8 cellular contexts compared by ENCODE assay signal in genomic region chr5:77491783-77492652, GRCh38. TPM values are rescaled to one million over a fixed set of nuclear protein-coding genes. Genes with fewer than 3 reads are reported as not detected.
DNase-seq lines count a peak whose midpoint lies in the region; ATAC-seq and TF ChIP-seq lines count a peak whose summit lies in the region.

Gene WDR41, minus strand, starts transcription at chr5:77492316. Its CDS starts 96 bp downstream, at chr5:77492220.

- H2AFZ ChIP-seq in osteoblast (ENCODE audit: low read length): peak within 1 kb of the TSS; percentile 96

- peaks cover 13% of the 10 kb centered on the region for H3K36me3 ChIP-seq in osteoblast (ENCODE audit: insufficient read depth, low read length)
- peaks cover 3% of the 10 kb centered on the region for H3K36me3 ChIP-seq in thoracic aorta

- H3K79me2 ChIP-seq in osteoblast (ENCODE audit: insufficient read depth, low read length): peaks cover 39% of the 10 kb centered on the region

- H3K27me3 ChIP-seq in osteoblast (ENCODE audit: insufficient read depth, low read length) (peaks cover 5% of the 10 kb centered on the region), thoracic aorta (replicated peaks; ENCODE audit: insufficient read depth) (no peaks in the 10 kb centered on the region)

- peak; percentile 63 for TF ChIP-seq POLR2A in GM10847 (IDR thresholded peaks at IDR 0.05; ENCODE audit: extremely low read depth, insufficient read length)

- peak within 1 kb of the TSS; percentile 79 to 84 for H3K27ac Mint-ChIP-seq in activated naive CD4-positive, alpha-beta T cell treated with anti-CD3 and anti-CD28 coated beads, Interleukin-2, amount 50 U/mL, for 72 hours

- TF ChIP-seq CTCF in osteoblast (IDR thresholded peaks at IDR 0.05; ENCODE audit: extremely low read depth, low read depth, low read length): peak; percentile 80
- peak; percentile 98 for TF ChIP-seq CTCF in thoracic aorta (IDR thresholded peaks at IDR 0.05)

- H3K4me1 ChIP-seq in osteoblast (ENCODE audit: insufficient read depth, low read length) (peaks cover 12% of the 10 kb centered on the region), thoracic aorta (ENCODE audit: control insufficient read depth in 1 of 2, low read depth in 2 of 2) (peaks cover 5 to 23% of the 10 kb centered on the region in 2 donors)

- no peaks in the 10 kb centered on the region for H3K9me3 Mint-ChIP-seq in activated naive CD4-positive, alpha-beta T cell treated with anti-CD3 and anti-CD28 coated beads, Interleukin-2, amount 50 U/mL, for 72 hours

- H4K20me1 ChIP-seq in osteoblast (ENCODE audit: insufficient read depth, low read length): peaks cover 4% of the 10 kb centered on the region

- peak; percentile 89 for ATAC-seq in HG02588 (IDR thresholded peaks at IDR 0.05; ENCODE audit: unreplicated experiment)
- ATAC-seq in activated naive CD4-positive, alpha-beta T cell treated with anti-CD3 and anti-CD28 coated beads, Interleukin-2, amount 50 U/mL, for 72 hours: peak; percentile 93 to 94
- peak; percentile 88 for ATAC-seq in thoracic aorta (ENCODE audit: insufficient number of reproducible peaks, low FRiP score, low read depth)

- no peaks in the 10 kb centered on the region for H3K9me3 ChIP-seq in osteoblast (ENCODE audit: low read depth, low read length)
- H3K9me3 ChIP-seq in thoracic aorta: no peaks in the 10 kb centered on the region

- peaks cover 0 to 6% of the 10 kb centered on the region in 2 donors for H3K36me3 Mint-ChIP-seq in activated naive CD4-positive, alpha-beta T cell treated with anti-CD3 and anti-CD28 coated beads, Interleukin-2, amount 50 U/mL, for 72 hours

- peak within 1 kb of the TSS; percentile 88 for H3K4me2 ChIP-seq in osteoblast (ENCODE audit: insufficient read depth, low read length)

- H3K4me3 ChIP-seq in osteoblast (ENCODE audit: insufficient read depth, low read length): peak within 1 kb of the TSS; percentile 93
- peak within 1 kb of the TSS; percentile 75 for H3K4me3 ChIP-seq in thoracic aorta

- H3K27ac ChIP-seq in osteoblast (ENCODE audit: low read depth, low read length): peak within 1 kb of the TSS; percentile 94
- H3K27ac ChIP-seq in thoracic aorta: peak within 1 kb of the TSS; percentile 89 to 94

- DNase-seq in NCI-H1048 (lab: John Stamatoyannopoulos, UW): peak; percentile 92
- DNase-seq in SKM-1 (lab: John Stamatoyannopoulos, UW; ENCODE audit: unreplicated experiment): peak; percentile 90
- peak; percentile 89 to 91 for DNase-seq in activated naive CD4-positive, alpha-beta T cell treated with anti-CD3 and anti-CD28 coated beads, Interleukin-2, amount 50 U/mL, for 72 hours (ENCODE audit: low spot score in 2 of 2)
- DNase-seq in glomerular visceral epithelial cell (ENCODE audit: extremely low spot score): peak; percentile 94
- DNase-seq in osteoblast (ENCODE audit: insufficient read length, low spot score, missing footprints): peak; percentile 97
- DNase-seq in thoracic aorta (ENCODE audit: low spot score): peak; percentile 77

RNA-seq across cellular contexts. Expression of gene WDR41, which starts in this region (rescaled TPM):
- 10 to 100 TPM; 10.2 to 28.9 TPM for total RNA-seq in activated naive CD4-positive, alpha-beta T cell treated with anti-CD3 and anti-CD28 coated beads, Interleukin-2, amount 50 U/mL, for 72 hours
- 96.7 and 114 TPM in 2 replicates for total RNA-seq in osteoblast
- total RNA-seq in thoracic aorta: 100 to 1,000 TPM in 1 of 2 donors, 10 to 100 TPM in 1; 48.9 to 129 TPM

Comparison
In these comparisons a context has a peak if more than half of its experiments do, and no peak if none do; other contexts are left out.
1. Peak in every context shown above with its lines: DNase-seq, ATAC-seq, H3K4me3 ChIP-seq and H3K27ac ChIP-seq.